ENCODE assay signal across 8 cellular contexts in genomic region chr3:128051837-128052766, GRCh38. TPM values are rescaled to one million over a fixed set of nuclear protein-coding genes. Genes with fewer than 3 reads are reported as not detected.
A peak's percentile ranks its signal among the peaks of the same experiment; 100 is the strongest.
DNase-seq lines count a peak whose midpoint lies in the region; ATAC-seq and TF ChIP-seq lines count a peak whose summit lies in the region.

SEC61A1 (plus strand) TSS chr3:128052437; CDS start chr3:128052553, 116 bp downstream.

- TF ChIP-seq CTCF in PC-9 (conservative IDR thresholded peaks at IDR 0.05), result no peak

- TF ChIP-seq POLR2A in erythroblast (IDR thresholded peaks at IDR 0.05; ENCODE audit: low read length), result peak; percentile 87

- peaks cover 35% of the 10 kb centered on the region for H4K20me1 ChIP-seq in PC-9 (ENCODE audit: insufficient read depth)

- H3K4me3 ChIP-seq in PC-9 (peak within 1 kb of the TSS; percentile 99), mucosa of stomach (ENCODE audit: low read length) (peak within 1 kb of the TSS; percentile 78)

- peaks cover 1% of the 10 kb centered on the region; the same call in 1 of the 2 replicates for H3F3A ChIP-seq in PC-9 (ENCODE audit: insufficient read depth, low read depth)

- peak within 1 kb of the TSS; percentile 81 for H3K27ac ChIP-seq in PC-9

- no TSS peak for BruUV-seq in PC-9 (replicated peaks; lab: Mats Ljungman, UMichigan)

- intact Hi-C loops in PC-9 (cut with micrococcal nuclease; ENCODE audit: unreplicated experiment), result loop anchor here (2.0 to 10.0 kb wide), 5 partner anchors 41 to 475 kb away; partner anchors contain the start of gene TPRA1

- H3K79me2 ChIP-seq in PC-9 (ENCODE audit: low read depth), result peaks cover 52% of the 10 kb centered on the region

- H3K9me2 ChIP-seq in PC-9 (ENCODE audit: insufficient read depth), result no peaks in the 10 kb centered on the region

- in situ Hi-C loops in KBM-7 (cut with MboI; ENCODE audit: low pct_unique_long_range_greater_than_20kb, low sequenced_read_pairs), result no loop called here

- ATAC-seq in GM21717 (IDR thresholded peaks at IDR 0.05; ENCODE audit: unreplicated experiment), result peak; percentile 88

- POLR2A ChIA-PET in PC-9 (lab: Charles Lee; ENCODE audit: unreplicated experiment), result interaction anchor here (0.6 kb wide), 1 partner anchor 453 kb away, joined by 3 read pairs; no protein-coding TSS in a partner anchor

- peak within 1 kb of the TSS; percentile 99 for H3K4me2 ChIP-seq in PC-9

- H3K27me3 ChIP-seq in PC-9 (ENCODE audit: insufficient read depth, low read depth), result no peaks in the 10 kb centered on the region
- no peaks in the 10 kb centered on the region for H3K27me3 ChIP-seq in mucosa of stomach (ENCODE audit: control insufficient read depth, insufficient read depth, low read length)

- peak within 1 kb of the TSS; percentile 87 for H3K9ac ChIP-seq in mucosa of stomach (ENCODE audit: low read length)

- H3K36me3 ChIP-seq in PC-9 (ENCODE audit: low read depth) (peaks cover 41% of the 10 kb centered on the region), mucosa of stomach (ENCODE audit: control insufficient read depth, insufficient read depth, low read length) (no peaks in the 10 kb centered on the region)

- H2AFZ ChIP-seq in PC-9, result peak within 1 kb of the TSS; percentile 97

- H3K9me3 ChIP-seq in PC-9 (ENCODE audit: insufficient read depth, low read depth) (no peaks in the 10 kb centered on the region), mucosa of stomach (ENCODE audit: control insufficient read depth, low read length) (no peaks in the 10 kb centered on the region)

- H3K4me1 ChIP-seq in PC-9 (replicated peaks; ENCODE audit: insufficient read depth) (peaks cover 26% of the 10 kb centered on the region), mucosa of stomach (ENCODE audit: control insufficient read depth, insufficient read depth, low read length) (peaks cover 16% of the 10 kb centered on the region)

- CTCF ChIA-PET in PC-9 (lab: Charles Lee), result no interaction called here

- DNase-seq in DMS153 treated with DMSO at 0.1 percent for 48 hours (lab: John Stamatoyannopoulos, UW; ENCODE audit: unreplicated experiment) (peak; percentile 70), KBM-7 (peak; percentile 90), PC-9 (peak; percentile 78 to 98), erythroblast (lab: John Stamatoyannopoulos, UW) (peak; percentile 95 to 97)
- peak; percentile 94 for DNase-seq in activated T-cell treated with anti-CD3 and anti-CD28 coated beads, Interleukin-2, amount 50 U/mL, for 1 hour
- peak; percentile 96 for DNase-seq in stimulated activated CD8-positive, alpha-beta memory T cell treated with anti-CD3 and anti-CD28 coated beads, Interleukin-4, amount 100 ng/mL, for 48 hours

RNA-seq across cellular contexts. Expression of gene SEC61A1, which starts in this region (rescaled TPM):
- 110 and 189 TPM in 2 replicates for total RNA-seq in PC-9 (2021)

Comparison
In these comparisons a context has a peak if more than half of its experiments do, and no peak if none do; other contexts are left out.
1. Peak in every context shown above with its lines: DNase-seq, ATAC-seq, H3K4me3 ChIP-seq and H3K27ac ChIP-seq.